ENCODE assay signal across 1 cellular context in genomic region chr16:4324479-4324868, GRCh38.
A peak's percentile ranks its signal among the peaks of the same experiment; 100 is the strongest.
TF ChIP-seq lines count a peak whose summit lies in the region.

No MANE protein-coding gene starts in this region.

TF ChIP-seq in HepG2, 621 proteins besides CTCF, POLR2A, EP300 and RAD21:
- peak; percentile 34; the same call in 1 of the 2 replicates for TF ChIP-seq ZMYM3 (CRISPR knock-in tag; IDR thresholded peaks at IDR 0.05)
- no peak for TF ChIP-seq ZNF30 (CRISPR knock-in tag; IDR thresholded peaks at IDR 0.05)
- peak; percentile 90 for TF ChIP-seq ZKSCAN1 (IDR thresholded peaks at IDR 0.05; ENCODE audit: low read length)
- no peak for TF ChIP-seq SSRP1 (CRISPR knock-in tag; IDR thresholded peaks at IDR 0.05)
